1 cellular context compared by ENCODE assay signal in the genomic region with DNA sequence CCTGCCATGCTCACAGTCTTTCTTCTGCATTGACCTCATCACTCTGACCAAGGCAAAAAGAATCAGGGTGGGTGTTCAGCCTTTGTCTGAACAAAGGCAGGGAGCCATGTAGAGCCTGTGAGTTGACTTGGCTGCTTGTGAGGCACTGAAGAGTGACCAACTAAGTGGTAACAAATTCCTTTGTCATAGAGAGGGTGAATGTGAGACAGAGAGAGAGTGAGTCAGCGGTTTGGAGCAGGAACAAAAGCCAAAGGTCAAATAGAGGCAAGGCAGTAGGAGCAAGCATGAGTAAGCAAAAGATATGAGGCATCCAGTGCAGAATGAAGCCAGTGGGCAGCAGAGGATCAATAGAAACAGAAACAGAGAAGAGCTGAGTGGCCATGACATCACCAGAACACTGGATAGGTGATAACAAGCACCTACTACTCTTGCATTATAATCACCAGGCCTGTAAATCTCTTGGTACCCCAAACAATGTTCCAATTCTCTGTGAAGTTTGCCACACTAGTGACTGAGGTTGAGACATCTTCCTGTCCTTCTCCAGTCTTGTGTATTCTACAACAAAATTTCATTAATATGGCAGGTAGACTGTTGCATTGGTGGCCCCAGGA.
TF ChIP-seq lines count a peak whose summit lies in the region.

No MANE protein-coding gene starts in this region.

TF ChIP-seq in GM23338, 12 proteins besides CTCF, POLR2A, EP300 and RAD21 (continued from another document):
- TF ChIP-seq NANOG (IDR thresholded peaks at IDR 0.05; ENCODE audit: borderline replicate concordance) (no peak), STAT1 (IDR thresholded peaks at IDR 0.05; ENCODE audit: unreplicated experiment) (no peak), ZNF331 (CRISPR knock-in tag; IDR thresholded peaks at IDR 0.05; ENCODE audit: low read depth) (no peak), POLR2AphosphoS5 (IDR thresholded peaks at IDR 0.05; ENCODE audit: low read depth) (no peak)
- TF ChIP-seq, protein P1, sequence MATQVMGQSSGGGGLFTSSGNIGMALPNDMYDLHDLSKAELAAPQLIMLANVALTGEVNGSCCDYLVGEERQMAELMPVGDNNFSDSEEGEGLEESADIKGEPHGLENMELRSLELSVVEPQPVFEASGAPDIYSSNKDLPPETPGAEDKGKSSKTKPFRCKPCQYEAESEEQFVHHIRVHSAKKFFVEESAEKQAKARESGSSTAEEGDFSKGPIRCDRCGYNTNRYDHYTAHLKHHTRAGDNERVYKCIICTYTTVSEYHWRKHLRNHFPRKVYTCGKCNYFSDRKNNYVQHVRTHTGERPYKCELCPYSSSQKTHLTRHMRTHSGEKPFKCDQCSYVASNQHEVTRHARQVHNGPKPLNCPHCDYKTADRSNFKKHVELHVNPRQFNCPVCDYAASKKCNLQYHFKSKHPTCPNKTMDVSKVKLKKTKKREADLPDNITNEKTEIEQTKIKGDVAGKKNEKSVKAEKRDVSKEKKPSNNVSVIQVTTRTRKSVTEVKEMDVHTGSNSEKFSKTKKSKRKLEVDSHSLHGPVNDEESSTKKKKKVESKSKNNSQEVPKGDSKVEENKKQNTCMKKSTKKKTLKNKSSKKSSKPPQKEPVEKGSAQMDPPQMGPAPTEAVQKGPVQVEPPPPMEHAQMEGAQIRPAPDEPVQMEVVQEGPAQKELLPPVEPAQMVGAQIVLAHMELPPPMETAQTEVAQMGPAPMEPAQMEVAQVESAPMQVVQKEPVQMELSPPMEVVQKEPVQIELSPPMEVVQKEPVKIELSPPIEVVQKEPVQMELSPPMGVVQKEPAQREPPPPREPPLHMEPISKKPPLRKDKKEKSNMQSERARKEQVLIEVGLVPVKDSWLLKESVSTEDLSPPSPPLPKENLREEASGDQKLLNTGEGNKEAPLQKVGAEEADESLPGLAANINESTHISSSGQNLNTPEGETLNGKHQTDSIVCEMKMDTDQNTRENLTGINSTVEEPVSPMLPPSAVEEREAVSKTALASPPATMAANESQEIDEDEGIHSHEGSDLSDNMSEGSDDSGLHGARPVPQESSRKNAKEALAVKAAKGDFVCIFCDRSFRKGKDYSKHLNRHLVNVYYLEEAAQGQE (IDR thresholded peaks at IDR 0.05; ENCODE audit: unreplicated experiment) = no peak
